1 cellular context compared by ENCODE assay signal in the genomic region with DNA sequence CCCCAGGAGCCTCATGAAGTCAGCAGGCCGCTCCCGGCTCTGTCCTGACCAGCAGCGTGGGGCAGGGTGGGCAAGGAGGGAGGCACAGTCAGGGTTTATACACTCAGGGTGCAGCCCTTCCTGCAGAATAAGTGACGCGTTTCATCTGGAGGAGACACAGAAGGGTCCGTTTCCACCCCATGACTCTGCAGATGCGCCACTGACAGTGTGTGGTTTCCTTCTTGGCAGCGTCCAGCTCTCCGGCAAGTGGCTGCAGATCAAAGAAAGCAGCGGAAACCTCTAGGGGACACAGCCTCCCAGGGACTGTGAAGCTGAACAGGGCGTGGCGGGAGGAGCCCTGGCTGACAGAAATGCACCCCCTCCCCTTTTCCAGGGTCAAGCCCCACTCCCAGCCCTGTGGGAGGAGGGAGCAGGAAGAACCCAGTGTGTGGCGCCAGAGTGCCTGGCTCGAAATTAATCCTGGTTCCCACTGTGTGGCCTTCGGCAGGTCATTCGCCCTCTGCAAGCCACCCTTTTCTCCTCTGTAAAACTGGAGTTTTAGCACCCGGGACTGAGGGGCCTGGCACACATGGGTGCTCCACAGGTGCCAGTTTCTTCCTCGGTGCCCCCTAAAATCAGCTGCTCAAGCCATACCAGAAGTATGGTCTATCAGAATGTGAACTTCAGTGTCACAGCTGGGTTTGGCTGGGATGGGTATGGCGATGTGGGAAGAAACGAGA.
TF ChIP-seq lines count a peak whose summit lies in the region.

No MANE protein-coding gene starts in this region.

TF ChIP-seq in GM23338, 12 proteins besides CTCF, POLR2A, EP300 and RAD21 (continued from another document):
- TF ChIP-seq, protein P1, sequence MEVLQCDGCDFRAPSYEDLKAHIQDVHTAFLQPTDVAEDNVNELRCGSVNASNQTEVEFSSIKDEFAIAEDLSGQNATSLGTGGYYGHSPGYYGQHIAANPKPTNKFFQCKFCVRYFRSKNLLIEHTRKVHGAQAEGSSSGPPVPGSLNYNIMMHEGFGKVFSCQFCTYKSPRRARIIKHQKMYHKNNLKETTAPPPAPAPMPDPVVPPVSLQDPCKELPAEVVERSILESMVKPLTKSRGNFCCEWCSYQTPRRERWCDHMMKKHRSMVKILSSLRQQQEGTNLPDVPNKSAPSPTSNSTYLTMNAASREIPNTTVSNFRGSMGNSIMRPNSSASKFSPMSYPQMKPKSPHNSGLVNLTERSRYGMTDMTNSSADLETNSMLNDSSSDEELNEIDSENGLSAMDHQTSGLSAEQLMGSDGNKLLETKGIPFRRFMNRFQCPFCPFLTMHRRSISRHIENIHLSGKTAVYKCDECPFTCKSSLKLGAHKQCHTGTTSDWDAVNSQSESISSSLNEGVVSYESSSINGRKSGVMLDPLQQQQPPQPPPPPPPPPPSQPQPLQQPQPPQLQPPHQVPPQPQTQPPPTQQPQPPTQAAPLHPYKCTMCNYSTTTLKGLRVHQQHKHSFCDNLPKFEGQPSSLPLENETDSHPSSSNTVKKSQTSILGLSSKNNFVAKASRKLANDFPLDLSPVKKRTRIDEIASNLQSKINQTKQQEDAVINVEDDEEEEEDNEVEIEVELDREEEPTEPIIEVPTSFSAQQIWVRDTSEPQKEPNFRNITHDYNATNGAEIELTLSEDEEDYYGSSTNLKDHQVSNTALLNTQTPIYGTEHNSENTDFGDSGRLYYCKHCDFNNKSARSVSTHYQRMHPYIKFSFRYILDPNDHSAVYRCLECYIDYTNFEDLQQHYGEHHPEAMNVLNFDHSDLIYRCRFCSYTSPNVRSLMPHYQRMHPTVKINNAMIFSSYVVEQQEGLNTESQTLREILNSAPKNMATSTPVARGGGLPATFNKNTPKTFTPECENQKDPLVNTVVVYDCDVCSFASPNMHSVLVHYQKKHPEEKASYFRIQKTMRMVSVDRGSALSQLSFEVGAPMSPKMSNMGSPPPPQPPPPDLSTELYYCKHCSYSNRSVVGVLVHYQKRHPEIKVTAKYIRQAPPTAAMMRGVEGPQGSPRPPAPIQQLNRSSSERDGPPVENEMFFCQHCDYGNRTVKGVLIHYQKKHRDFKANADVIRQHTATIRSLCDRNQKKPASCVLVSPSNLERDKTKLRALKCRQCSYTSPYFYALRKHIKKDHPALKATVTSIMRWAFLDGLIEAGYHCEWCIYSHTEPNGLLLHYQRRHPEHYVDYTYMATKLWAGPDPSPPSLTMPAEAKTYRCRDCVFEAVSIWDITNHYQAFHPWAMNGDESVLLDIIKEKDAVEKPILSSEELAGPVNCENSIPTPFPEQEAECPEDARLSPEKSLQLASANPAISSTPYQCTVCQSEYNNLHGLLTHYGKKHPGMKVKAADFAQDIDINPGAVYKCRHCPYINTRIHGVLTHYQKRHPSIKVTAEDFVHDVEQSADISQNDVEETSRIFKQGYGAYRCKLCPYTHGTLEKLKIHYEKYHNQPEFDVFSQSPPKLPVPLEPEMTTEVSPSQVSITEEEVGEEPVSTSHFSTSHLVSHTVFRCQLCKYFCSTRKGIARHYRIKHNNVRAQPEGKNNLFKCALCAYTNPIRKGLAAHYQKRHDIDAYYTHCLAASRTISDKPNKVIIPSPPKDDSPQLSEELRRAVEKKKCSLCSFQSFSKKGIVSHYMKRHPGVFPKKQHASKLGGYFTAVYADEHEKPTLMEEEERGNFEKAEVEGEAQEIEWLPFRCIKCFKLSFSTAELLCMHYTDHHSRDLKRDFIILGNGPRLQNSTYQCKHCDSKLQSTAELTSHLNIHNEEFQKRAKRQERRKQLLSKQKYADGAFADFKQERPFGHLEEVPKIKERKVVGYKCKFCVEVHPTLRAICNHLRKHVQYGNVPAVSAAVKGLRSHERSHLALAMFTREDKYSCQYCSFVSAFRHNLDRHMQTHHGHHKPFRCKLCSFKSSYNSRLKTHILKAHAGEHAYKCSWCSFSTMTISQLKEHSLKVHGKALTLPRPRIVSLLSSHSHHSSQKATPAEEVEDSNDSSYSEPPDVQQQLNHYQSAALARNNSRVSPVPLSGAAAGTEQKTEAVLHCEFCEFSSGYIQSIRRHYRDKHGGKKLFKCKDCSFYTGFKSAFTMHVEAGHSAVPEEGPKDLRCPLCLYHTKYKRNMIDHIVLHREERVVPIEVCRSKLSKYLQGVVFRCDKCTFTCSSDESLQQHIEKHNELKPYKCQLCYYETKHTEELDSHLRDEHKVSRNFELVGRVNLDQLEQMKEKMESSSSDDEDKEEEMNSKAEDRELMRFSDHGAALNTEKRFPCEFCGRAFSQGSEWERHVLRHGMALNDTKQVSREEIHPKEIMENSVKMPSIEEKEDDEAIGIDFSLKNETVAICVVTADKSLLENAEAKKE (CRISPR knock-in tag; IDR thresholded peaks at IDR 0.05): no peak
- TF ChIP-seq CREB1 (CRISPR knock-in tag; IDR thresholded peaks at IDR 0.05; ENCODE audit: low read depth): no peak
